1 cellular context compared by ENCODE assay signal in the genomic region with DNA sequence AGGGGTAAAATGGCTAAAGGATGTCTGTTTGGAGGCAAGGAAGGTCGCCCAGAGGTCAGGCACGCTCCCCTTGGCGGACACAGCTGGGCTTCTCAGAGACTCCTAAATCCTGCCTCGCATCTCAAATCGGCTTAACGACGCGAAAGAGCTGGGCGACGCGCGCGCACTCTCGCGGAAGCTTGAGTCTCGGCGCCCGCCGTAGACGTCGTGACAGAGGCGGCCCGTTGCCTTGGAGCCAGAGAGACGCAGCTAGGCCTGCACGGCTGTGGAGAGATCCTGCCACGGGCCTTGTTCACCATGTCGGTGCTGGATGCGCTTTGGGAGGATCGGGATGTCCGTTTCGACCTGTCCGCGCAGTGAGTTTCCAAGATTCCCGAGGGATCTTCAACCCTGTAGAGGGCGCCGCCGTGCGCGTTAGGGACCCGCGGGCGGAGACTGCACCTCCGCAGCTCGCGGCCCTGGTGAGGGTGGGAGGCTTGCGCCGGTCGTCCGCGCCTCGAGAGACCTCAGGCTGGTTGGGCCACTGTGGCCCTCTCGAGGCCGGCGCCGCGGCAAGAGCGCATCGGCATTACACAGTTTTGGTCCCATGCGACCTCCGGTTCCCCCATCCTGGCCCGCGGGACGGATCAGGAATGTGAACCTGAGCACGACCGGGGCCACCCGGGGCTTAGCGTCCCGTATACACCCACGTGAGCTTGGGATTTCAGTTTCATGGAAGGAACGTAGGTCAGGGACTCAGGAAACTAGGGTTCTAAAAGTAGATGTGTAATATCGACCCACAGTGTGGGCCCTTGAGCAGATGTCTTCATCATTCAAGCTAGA.
TF ChIP-seq lines count a peak whose summit lies in the region.

A gene (plus strand): TSS at position 238 of the 822 bp plus-strand sequence. CDS start 60 bp downstream, at position 298.

TF ChIP-seq in HepG2, 621 proteins besides CTCF, POLR2A, EP300 and RAD21 (continued from another document and continues in another):
- TF ChIP-seq, protein P1, sequence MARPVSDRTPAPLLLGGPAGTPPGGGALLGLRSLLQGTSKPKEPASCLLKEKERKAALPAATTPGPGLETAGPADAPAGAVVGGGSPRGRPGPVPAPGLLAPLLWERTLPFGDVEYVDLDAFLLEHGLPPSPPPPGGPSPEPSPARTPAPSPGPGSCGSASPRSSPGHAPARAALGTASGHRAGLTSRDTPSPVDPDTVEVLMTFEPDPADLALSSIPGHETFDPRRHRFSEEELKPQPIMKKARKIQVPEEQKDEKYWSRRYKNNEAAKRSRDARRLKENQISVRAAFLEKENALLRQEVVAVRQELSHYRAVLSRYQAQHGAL (CRISPR knock-in tag; IDR thresholded peaks at IDR 0.05; ENCODE audit: not compliant biosample characterization): peak; percentile 49
- TF ChIP-seq AGO1 (IDR thresholded peaks at IDR 0.05; ENCODE audit: low read depth, low read length, poor library complexity, severe bottlenecking): peak; percentile 68
- no peak for TF ChIP-seq MED1 (CRISPR knock-in tag; IDR thresholded peaks at IDR 0.05)
- no peak for TF ChIP-seq TCF7L2 (IDR thresholded peaks at IDR 0.05; ENCODE audit: low read depth, low read length)
- TF ChIP-seq, protein P2, sequence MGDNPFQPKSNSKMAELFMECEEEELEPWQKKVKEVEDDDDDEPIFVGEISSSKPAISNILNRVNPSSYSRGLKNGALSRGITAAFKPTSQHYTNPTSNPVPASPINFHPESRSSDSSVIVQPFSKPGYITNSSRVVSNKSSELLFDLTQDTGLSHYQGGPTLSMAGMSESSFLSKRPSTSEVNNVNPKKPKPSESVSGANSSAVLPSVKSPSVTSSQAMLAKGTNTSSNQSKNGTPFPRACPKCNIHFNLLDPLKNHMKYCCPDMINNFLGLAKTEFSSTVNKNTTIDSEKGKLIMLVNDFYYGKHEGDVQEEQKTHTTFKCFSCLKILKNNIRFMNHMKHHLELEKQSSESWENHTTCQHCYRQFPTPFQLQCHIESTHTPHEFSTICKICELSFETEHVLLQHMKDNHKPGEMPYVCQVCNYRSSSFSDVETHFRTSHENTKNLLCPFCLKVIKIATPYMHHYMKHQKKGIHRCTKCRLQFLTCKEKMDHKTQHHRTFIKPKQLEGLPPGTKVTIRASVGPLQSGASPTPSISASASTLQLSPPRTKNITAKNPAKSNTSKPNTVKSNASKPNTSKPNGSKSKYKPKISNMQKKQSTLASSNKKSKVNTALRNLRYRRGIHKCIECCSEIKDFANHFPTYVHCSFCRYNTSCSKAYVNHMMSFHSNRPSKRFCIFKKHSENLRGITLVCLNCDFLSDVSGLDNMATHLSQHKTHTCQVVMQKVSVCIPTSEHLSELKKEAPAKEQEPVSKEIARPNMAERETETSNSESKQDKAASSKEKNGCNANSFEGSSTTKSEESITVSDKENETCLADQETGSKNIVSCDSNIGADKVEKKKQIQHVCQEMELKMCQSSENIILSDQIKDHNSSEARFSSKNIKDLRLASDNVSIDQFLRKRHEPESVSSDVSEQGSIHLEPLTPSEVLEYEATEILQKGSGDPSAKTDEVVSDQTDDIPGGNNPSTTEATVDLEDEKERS (CRISPR knock-in tag; IDR thresholded peaks at IDR 0.05): peak; percentile 99
- TF ChIP-seq FOXM1 (CRISPR knock-in tag; IDR thresholded peaks at IDR 0.05): no peak
- TF ChIP-seq ZNF30 (CRISPR knock-in tag; IDR thresholded peaks at IDR 0.05): peak; percentile 97
- TF ChIP-seq, protein P3, sequence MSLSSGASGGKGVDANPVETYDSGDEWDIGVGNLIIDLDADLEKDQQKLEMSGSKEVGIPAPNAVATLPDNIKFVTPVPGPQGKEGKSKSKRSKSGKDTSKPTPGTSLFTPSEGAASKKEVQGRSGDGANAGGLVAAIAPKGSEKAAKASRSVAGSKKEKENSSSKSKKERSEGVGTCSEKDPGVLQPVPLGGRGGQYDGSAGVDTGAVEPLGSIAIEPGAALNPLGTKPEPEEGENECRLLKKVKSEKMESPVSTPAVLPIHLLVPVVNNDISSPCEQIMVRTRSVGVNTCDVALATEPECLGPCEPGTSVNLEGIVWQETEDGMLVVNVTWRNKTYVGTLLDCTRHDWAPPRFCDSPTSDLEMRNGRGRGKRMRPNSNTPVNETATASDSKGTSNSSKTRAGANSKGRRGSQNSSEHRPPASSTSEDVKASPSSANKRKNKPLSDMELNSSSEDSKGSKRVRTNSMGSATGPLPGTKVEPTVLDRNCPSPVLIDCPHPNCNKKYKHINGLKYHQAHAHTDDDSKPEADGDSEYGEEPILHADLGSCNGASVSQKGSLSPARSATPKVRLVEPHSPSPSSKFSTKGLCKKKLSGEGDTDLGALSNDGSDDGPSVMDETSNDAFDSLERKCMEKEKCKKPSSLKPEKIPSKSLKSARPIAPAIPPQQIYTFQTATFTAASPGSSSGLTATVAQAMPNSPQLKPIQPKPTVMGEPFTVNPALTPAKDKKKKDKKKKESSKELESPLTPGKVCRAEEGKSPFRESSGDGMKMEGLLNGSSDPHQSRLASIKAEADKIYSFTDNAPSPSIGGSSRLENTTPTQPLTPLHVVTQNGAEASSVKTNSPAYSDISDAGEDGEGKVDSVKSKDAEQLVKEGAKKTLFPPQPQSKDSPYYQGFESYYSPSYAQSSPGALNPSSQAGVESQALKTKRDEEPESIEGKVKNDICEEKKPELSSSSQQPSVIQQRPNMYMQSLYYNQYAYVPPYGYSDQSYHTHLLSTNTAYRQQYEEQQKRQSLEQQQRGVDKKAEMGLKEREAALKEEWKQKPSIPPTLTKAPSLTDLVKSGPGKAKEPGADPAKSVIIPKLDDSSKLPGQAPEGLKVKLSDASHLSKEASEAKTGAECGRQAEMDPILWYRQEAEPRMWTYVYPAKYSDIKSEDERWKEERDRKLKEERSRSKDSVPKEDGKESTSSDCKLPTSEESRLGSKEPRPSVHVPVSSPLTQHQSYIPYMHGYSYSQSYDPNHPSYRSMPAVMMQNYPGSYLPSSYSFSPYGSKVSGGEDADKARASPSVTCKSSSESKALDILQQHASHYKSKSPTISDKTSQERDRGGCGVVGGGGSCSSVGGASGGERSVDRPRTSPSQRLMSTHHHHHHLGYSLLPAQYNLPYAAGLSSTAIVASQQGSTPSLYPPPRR (CRISPR knock-in tag; IDR thresholded peaks at IDR 0.05; ENCODE audit: borderline replicate concordance): no peak
- TF ChIP-seq NR3C1 (CRISPR knock-in tag; IDR thresholded peaks at IDR 0.05): no peak
- TF ChIP-seq ZMYM3 (CRISPR knock-in tag; IDR thresholded peaks at IDR 0.05): peak; percentile 79
- TF ChIP-seq, protein P4, sequence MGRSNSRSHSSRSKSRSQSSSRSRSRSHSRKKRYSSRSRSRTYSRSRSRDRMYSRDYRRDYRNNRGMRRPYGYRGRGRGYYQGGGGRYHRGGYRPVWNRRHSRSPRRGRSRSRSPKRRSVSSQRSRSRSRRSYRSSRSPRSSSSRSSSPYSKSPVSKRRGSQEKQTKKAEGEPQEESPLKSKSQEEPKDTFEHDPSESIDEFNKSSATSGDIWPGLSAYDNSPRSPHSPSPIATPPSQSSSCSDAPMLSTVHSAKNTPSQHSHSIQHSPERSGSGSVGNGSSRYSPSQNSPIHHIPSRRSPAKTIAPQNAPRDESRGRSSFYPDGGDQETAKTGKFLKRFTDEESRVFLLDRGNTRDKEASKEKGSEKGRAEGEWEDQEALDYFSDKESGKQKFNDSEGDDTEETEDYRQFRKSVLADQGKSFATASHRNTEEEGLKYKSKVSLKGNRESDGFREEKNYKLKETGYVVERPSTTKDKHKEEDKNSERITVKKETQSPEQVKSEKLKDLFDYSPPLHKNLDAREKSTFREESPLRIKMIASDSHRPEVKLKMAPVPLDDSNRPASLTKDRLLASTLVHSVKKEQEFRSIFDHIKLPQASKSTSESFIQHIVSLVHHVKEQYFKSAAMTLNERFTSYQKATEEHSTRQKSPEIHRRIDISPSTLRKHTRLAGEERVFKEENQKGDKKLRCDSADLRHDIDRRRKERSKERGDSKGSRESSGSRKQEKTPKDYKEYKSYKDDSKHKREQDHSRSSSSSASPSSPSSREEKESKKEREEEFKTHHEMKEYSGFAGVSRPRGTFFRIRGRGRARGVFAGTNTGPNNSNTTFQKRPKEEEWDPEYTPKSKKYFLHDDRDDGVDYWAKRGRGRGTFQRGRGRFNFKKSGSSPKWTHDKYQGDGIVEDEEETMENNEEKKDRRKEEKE (IDR thresholded peaks at IDR 0.05): no peak
- TF ChIP-seq, protein P5, sequence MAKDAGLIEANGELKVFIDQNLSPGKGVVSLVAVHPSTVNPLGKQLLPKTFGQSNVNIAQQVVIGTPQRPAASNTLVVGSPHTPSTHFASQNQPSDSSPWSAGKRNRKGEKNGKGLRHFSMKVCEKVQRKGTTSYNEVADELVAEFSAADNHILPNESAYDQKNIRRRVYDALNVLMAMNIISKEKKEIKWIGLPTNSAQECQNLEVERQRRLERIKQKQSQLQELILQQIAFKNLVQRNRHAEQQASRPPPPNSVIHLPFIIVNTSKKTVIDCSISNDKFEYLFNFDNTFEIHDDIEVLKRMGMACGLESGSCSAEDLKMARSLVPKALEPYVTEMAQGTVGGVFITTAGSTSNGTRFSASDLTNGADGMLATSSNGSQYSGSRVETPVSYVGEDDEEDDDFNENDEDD (CRISPR knock-in tag; IDR thresholded peaks at IDR 0.05; ENCODE audit: borderline replicate concordance): peak; percentile 82; the same call in 1 of the 2 replicates
- TF ChIP-seq SNAPC2 (CRISPR knock-in tag; IDR thresholded peaks at IDR 0.05): 0 out of 2 replicates have a peak, but pooled peaks have one; percentile 84
- peak; percentile 70 for TF ChIP-seq MYC (CRISPR knock-in tag; IDR thresholded peaks at IDR 0.05; ENCODE audit: borderline replicate concordance)
- peak; percentile 92 for TF ChIP-seq ZBTB7A (CRISPR knock-in tag; IDR thresholded peaks at IDR 0.05)
- no peak for TF ChIP-seq ZNF33A (CRISPR knock-in tag; IDR thresholded peaks at IDR 0.05; ENCODE audit: borderline replicate concordance)
- no peak for TF ChIP-seq MTA3 (CRISPR knock-in tag; IDR thresholded peaks at IDR 0.05)
- peak; percentile 76 for TF ChIP-seq CBX1 (IDR thresholded peaks at IDR 0.05; ENCODE audit: low read depth)
- TF ChIP-seq ZNF530 (CRISPR knock-in tag; IDR thresholded peaks at IDR 0.05; ENCODE audit: low read depth): peak; percentile 91; the same call in 1 of the 2 replicates
- TF ChIP-seq ARNTL (CRISPR knock-in tag; IDR thresholded peaks at IDR 0.05): peak; percentile 61; the same call in 1 of the 2 replicates
- no peak for TF ChIP-seq SOX13 (IDR thresholded peaks at IDR 0.05)
- peak in 1 of 2 experiments; percentile 30; a peak in 1 of 4 replicates for TF ChIP-seq SOX13 (CRISPR knock-in tag; conservative IDR thresholded peaks at IDR 0.05 in 1 of 2, IDR thresholded peaks at IDR 0.05 in 1 of 2)
- TF ChIP-seq, protein P6, sequence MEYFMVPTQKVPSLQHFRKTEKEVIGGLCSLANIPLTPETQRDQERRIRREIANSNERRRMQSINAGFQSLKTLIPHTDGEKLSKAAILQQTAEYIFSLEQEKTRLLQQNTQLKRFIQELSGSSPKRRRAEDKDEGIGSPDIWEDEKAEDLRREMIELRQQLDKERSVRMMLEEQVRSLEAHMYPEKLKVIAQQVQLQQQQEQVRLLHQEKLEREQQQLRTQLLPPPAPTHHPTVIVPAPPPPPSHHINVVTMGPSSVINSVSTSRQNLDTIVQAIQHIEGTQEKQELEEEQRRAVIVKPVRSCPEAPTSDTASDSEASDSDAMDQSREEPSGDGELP (IDR thresholded peaks at IDR 0.05; ENCODE audit: borderline replicate concordance, low read depth): no peak; the same call in 1 of the 2 replicates
- peak; percentile 59; the same call in 1 of the 2 replicates for TF ChIP-seq ZIK1 (CRISPR knock-in tag; IDR thresholded peaks at IDR 0.05; ENCODE audit: borderline replicate concordance, low read depth)
- no peak for TF ChIP-seq GTF3A (CRISPR knock-in tag; conservative IDR thresholded peaks at IDR 0.05)
- TF ChIP-seq, protein P7, sequence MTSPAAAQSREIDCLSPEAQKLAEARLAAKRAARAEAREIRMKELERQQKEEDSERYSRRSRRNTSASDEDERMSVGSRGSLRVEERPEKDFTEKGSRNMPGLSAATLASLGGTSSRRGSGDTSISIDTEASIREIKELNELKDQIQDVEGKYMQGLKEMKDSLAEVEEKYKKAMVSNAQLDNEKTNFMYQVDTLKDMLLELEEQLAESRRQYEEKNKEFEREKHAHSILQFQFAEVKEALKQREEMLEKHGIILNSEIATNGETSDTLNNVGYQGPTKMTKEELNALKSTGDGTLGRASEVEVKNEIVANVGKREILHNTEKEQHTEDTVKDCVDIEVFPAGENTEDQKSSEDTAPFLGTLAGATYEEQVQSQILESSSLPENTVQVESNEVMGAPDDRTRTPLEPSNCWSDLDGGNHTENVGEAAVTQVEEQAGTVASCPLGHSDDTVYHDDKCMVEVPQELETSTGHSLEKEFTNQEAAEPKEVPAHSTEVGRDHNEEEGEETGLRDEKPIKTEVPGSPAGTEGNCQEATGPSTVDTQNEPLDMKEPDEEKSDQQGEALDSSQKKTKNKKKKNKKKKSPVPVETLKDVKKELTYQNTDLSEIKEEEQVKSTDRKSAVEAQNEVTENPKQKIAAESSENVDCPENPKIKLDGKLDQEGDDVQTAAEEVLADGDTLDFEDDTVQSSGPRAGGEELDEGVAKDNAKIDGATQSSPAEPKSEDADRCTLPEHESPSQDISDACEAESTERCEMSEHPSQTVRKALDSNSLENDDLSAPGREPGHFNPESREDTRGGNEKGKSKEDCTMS (CRISPR knock-in tag; conservative IDR thresholded peaks at IDR 0.05): no peak
- TF ChIP-seq KAT8 (CRISPR knock-in tag; IDR thresholded peaks at IDR 0.05): peak; percentile 85
- no peak for TF ChIP-seq EEA1 (CRISPR knock-in tag; IDR thresholded peaks at IDR 0.05; ENCODE audit: borderline replicate concordance)
- TF ChIP-seq, protein P8, sequence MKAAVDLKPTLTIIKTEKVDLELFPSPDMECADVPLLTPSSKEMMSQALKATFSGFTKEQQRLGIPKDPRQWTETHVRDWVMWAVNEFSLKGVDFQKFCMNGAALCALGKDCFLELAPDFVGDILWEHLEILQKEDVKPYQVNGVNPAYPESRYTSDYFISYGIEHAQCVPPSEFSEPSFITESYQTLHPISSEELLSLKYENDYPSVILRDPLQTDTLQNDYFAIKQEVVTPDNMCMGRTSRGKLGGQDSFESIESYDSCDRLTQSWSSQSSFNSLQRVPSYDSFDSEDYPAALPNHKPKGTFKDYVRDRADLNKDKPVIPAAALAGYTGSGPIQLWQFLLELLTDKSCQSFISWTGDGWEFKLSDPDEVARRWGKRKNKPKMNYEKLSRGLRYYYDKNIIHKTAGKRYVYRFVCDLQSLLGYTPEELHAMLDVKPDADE (CRISPR knock-in tag; IDR thresholded peaks at IDR 0.05): no peak
- TF ChIP-seq ZNF572 (CRISPR knock-in tag; IDR thresholded peaks at IDR 0.05): peak; percentile 69; the same call in 1 of the 2 replicates
- TF ChIP-seq ZC3H4 (CRISPR knock-in tag; IDR thresholded peaks at IDR 0.05; ENCODE audit: borderline replicate concordance): no peak
- TF ChIP-seq ZBTB1 (CRISPR knock-in tag; IDR thresholded peaks at IDR 0.05; ENCODE audit: borderline replicate concordance): no peak; the same call in 1 of the 2 replicates
- no peak; the same call in 1 of the 2 replicates for TF ChIP-seq ZNF703 (CRISPR knock-in tag; IDR thresholded peaks at IDR 0.05; ENCODE audit: borderline replicate concordance)
- TF ChIP-seq GZF1 (CRISPR knock-in tag; IDR thresholded peaks at IDR 0.05): peak; percentile 94; the same call in 1 of the 2 replicates
- TF ChIP-seq PHF21A (CRISPR knock-in tag; IDR thresholded peaks at IDR 0.05): peak; percentile 82
- TF ChIP-seq, protein P9, sequence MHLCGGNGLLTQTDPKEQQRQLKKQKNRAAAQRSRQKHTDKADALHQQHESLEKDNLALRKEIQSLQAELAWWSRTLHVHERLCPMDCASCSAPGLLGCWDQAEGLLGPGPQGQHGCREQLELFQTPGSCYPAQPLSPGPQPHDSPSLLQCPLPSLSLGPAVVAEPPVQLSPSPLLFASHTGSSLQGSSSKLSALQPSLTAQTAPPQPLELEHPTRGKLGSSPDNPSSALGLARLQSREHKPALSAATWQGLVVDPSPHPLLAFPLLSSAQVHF (CRISPR knock-in tag; IDR thresholded peaks at IDR 0.05): peak; percentile 95
- peak; percentile 94 for TF ChIP-seq MXD4 (CRISPR knock-in tag; IDR thresholded peaks at IDR 0.05)
- peak; percentile 69; the same call in 1 of the 2 replicates for TF ChIP-seq ZNF766 (CRISPR knock-in tag; IDR thresholded peaks at IDR 0.05; ENCODE audit: borderline replicate concordance)
- no peak for TF ChIP-seq XBP1 (CRISPR knock-in tag; IDR thresholded peaks at IDR 0.05)
- TF ChIP-seq ARNT2 (CRISPR knock-in tag; IDR thresholded peaks at IDR 0.05; ENCODE audit: low read depth): peak; percentile 88
